ENCODE assay signal across 1 cellular context in the genomic region with DNA sequence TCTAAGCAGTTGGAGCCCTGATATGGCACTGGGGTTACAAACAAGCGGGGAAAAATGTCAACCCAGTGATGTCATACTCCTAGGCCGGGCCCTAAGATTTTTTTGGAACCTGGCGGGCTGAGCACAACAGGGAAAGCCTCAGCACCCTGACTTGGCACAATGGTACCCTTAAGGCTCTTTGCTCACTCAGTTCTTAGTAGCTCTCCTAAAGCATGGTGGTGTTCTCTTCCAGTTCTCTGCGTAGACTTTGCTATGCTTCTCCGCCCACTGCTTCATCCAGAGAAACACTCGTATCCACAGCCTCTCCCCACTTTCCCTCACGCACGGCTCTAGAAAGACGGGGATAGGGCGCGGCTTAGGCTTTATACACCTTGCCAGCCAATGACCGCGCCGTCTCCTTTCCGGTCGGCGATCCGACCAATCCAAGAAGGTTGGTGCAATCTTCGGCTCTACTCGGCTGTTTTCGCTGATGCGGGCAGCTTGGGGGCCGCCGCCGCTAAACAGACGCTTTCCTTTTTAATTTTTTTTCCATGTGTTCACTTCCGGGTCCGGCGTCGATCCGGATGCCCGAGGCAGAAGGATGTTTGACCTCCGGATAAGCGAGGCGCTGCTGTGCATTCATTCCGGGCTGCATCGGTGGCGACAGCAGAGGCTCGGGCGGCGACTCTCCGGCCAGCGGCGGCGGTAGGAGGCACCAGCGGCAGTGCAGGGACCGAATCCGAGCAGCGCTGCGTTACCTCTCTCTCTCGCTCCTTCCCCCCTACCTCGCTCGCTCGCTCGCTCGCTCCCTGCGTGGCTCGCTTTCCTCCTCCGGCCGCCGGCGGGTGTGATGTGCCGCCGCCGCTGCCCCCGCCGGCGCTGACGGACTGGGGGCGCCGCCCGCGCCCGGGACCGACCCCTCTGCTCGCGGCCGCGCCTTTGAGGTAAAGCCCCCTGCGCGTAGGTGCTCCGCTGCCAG.
TF ChIP-seq lines count a peak whose summit lies in the region.

Gene CSNK1G3, plus strand, starts transcription at position 530 of the 958 bp plus-strand sequence. CDS start 33,487 bp downstream, outside the sequence.

TF ChIP-seq in A549, 52 proteins besides CTCF, POLR2A, EP300 and RAD21 (continued from another document):
- TF ChIP-seq HES2 (IDR thresholded peaks at IDR 0.05), result no peak
- TF ChIP-seq, protein P1, sequence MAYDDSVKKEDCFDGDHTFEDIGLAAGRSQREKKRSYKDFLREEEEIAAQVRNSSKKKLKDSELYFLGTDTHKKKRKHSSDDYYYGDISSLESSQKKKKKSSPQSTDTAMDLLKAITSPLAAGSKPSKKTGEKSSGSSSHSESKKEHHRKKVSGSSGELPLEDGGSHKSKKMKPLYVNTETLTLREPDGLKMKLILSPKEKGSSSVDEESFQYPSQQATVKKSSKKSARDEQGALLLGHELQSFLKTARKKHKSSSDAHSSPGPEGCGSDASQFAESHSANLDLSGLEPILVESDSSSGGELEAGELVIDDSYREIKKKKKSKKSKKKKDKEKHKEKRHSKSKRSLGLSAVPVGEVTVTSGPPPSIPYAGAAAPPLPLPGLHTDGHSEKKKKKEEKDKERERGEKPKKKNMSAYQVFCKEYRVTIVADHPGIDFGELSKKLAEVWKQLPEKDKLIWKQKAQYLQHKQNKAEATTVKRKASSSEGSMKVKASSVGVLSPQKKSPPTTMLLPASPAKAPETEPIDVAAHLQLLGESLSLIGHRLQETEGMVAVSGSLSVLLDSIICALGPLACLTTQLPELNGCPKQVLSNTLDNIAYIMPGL (CRISPR knock-in tag; IDR thresholded peaks at IDR 0.05; ENCODE audit: borderline replicate concordance), result no peak
- no peak; the same call in 1 of the 2 replicates for TF ChIP-seq RFX5 (IDR thresholded peaks at IDR 0.05)
- TF ChIP-seq, protein P2, sequence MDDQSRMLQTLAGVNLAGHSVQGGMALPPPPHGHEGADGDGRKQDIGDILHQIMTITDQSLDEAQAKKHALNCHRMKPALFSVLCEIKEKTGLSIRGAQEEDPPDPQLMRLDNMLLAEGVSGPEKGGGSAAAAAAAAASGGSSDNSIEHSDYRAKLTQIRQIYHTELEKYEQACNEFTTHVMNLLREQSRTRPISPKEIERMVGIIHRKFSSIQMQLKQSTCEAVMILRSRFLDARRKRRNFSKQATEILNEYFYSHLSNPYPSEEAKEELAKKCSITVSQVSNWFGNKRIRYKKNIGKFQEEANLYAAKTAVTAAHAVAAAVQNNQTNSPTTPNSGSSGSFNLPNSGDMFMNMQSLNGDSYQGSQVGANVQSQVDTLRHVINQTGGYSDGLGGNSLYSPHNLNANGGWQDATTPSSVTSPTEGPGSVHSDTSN (IDR thresholded peaks at IDR 0.05), result 0 out of 2 replicates have a peak, but pooled peaks have one; percentile 22
- TF ChIP-seq JUN (IDR thresholded peaks at IDR 0.05), result peak; percentile 90 to 92
- no peak for TF ChIP-seq JUNB (IDR thresholded peaks at IDR 0.05)
- TF ChIP-seq FOSL2 (IDR thresholded peaks at IDR 0.05), result no peak
- TF ChIP-seq FOSL2 (CRISPR knock-in tag; IDR thresholded peaks at IDR 0.05), result no peak
- no peak for TF ChIP-seq HEYL (CRISPR knock-in tag; IDR thresholded peaks at IDR 0.05)
- TF ChIP-seq, protein P3, sequence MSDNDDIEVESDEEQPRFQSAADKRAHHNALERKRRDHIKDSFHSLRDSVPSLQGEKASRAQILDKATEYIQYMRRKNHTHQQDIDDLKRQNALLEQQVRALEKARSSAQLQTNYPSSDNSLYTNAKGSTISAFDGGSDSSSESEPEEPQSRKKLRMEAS (IDR thresholded peaks at IDR 0.05), result 0 out of 2 replicates have a peak, but pooled peaks have one; percentile 43
- TF ChIP-seq, protein P4, sequence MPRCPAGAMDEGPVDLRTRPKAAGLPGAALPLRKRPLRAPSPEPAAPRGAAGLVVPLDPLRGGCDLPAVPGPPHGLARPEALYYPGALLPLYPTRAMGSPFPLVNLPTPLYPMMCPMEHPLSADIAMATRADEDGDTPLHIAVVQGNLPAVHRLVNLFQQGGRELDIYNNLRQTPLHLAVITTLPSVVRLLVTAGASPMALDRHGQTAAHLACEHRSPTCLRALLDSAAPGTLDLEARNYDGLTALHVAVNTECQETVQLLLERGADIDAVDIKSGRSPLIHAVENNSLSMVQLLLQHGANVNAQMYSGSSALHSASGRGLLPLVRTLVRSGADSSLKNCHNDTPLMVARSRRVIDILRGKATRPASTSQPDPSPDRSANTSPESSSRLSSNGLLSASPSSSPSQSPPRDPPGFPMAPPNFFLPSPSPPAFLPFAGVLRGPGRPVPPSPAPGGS (IDR thresholded peaks at IDR 0.05), result peak; percentile 95; the same call in 2 of the 3 replicates
- no peak for TF ChIP-seq GATA3 (IDR thresholded peaks at IDR 0.05; ENCODE audit: borderline replicate concordance)
- no peak for TF ChIP-seq ESRRA (IDR thresholded peaks at IDR 0.05; ENCODE audit: borderline replicate concordance, low read length)
- TF ChIP-seq RARB (CRISPR knock-in tag; IDR thresholded peaks at IDR 0.05), result no peak
- TF ChIP-seq NPAS2 (CRISPR knock-in tag; IDR thresholded peaks at IDR 0.05; ENCODE audit: borderline replicate concordance), result no peak
- TF ChIP-seq MAFK (IDR thresholded peaks at IDR 0.05; ENCODE audit: partially characterized antibody), result peak; percentile 94
- TF ChIP-seq RNF2 (IDR thresholded peaks at IDR 0.05; ENCODE audit: borderline replicate concordance, low read depth), result no peak
- TF ChIP-seq EHF (CRISPR knock-in tag; IDR thresholded peaks at IDR 0.05), result no peak
- peak; percentile 24; the same call in 1 of the 2 replicates for TF ChIP-seq TFCP2L1 (CRISPR knock-in tag; IDR thresholded peaks at IDR 0.05)
- TF ChIP-seq CEBPB (IDR thresholded peaks at IDR 0.05), result peak in 1 of 2 experiments; percentile 47; a peak in 1 of 4 replicates
- TF ChIP-seq CBX2 (IDR thresholded peaks at IDR 0.05; ENCODE audit: borderline replicate concordance, low read depth), result no peak
- no peak for TF ChIP-seq E2F6 (IDR thresholded peaks at IDR 0.05; ENCODE audit: borderline replicate concordance, low read depth)
- no peak for TF ChIP-seq MYC (IDR thresholded peaks at IDR 0.05; ENCODE audit: borderline replicate concordance, low read length)
- no peak for TF ChIP-seq TP53 (CRISPR knock-in tag; IDR thresholded peaks at IDR 0.05)
- no peak for TF ChIP-seq CBX8 (IDR thresholded peaks at IDR 0.05)
- TF ChIP-seq BHLHE40 (IDR thresholded peaks at IDR 0.05; ENCODE audit: low read depth, low read length), result no peak
- TF ChIP-seq CHD4 (IDR thresholded peaks at IDR 0.05; ENCODE audit: borderline replicate concordance), result no peak
- no peak for TF ChIP-seq SREBF2 (IDR thresholded peaks at IDR 0.05)
- no peak for TF ChIP-seq NFE2L2 (conservative IDR thresholded peaks at IDR 0.05; ENCODE audit: low read length)
- TF ChIP-seq, protein P5, sequence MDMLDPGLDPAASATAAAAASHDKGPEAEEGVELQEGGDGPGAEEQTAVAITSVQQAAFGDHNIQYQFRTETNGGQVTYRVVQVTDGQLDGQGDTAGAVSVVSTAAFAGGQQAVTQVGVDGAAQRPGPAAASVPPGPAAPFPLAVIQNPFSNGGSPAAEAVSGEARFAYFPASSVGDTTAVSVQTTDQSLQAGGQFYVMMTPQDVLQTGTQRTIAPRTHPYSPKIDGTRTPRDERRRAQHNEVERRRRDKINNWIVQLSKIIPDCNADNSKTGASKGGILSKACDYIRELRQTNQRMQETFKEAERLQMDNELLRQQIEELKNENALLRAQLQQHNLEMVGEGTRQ (IDR thresholded peaks at IDR 0.05), result no peak
- no peak for TF ChIP-seq ZC3H11A (IDR thresholded peaks at IDR 0.05)
- peak; percentile 79 for TF ChIP-seq PHF8 (IDR thresholded peaks at IDR 0.05; ENCODE audit: borderline replicate concordance, low read depth)
- TF ChIP-seq FOXS1 (CRISPR knock-in tag; IDR thresholded peaks at IDR 0.05), result no peak
- no peak for TF ChIP-seq ATOH8 (CRISPR knock-in tag; IDR thresholded peaks at IDR 0.05; ENCODE audit: low read depth)
